Comparison of ENCODE assay signal across 15 cellular contexts in the genomic region with DNA sequence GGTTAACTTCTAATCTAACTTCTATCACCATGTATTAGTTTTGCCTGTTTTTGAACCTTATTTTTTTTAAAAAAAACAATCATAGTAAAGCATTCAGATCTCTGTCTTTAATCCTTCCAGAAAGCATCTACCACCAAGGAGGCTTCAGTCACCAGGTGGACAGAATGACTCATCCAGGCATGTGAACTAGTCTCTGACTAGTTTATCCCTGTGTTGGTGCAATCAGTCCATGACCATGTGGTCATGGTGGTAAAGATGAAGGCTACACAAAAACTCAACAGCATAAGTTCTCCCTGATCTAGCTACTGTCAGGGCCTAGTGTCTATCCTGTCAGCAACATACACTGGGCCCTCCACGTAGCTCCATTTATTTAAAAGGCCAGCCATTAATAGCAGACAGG.
"Had no signal": no experiment of that assay in that cellular context is flagged by ENCODE, and none has a peak within 500 bp of the region (broad histone marks: within the 10 kb centered on the region; RNA-seq: fewer than 3 reads in every experiment).

No MANE protein-coding gene starts in this region.

- H3K9me3 ChIP-seq: esophagus muscularis mucosa, tibial nerve, vagina had no signal

- H3K4me1 ChIP-seq: esophagus muscularis mucosa, tibial nerve, vagina had no signal

- H3K27ac ChIP-seq: esophagus muscularis mucosa, tibial nerve, vagina had no signal

- H3K27me3 ChIP-seq: esophagus muscularis mucosa, tibial nerve, vagina had no signal

- ATAC-seq: activated CD4-positive, alpha-beta T cell treated with anti-CD3 and anti-CD28 coated beads for 36 hours; left cardiac atrium; stimulated activated naive CD8-positive, alpha-beta T cell treated with anti-CD3 and anti-CD28 coated beads, Interleukin-15, Interleukin-2, amounts not matched to agents 100 U/mL and 50 U/mL, for 24 hours had no signal

- H3K4me3 ChIP-seq: esophagus muscularis mucosa, tibial nerve, vagina had no signal

- H3K36me3 ChIP-seq: esophagus muscularis mucosa, tibial nerve, vagina had no signal

- DNase-seq: activated CD4-positive, alpha-beta memory T cell treated with anti-CD3 and anti-CD28 coated beads, Interleukin-2, amount 10 ng/mL, durations not matched to agents 7 days and 5 days; activated CD4-positive, alpha-beta T cell treated with anti-CD3 and anti-CD28 coated beads for 36 hours; activated naive CD4-positive, alpha-beta T cell treated with anti-CD3 and anti-CD28 coated beads for 36 hours; activated T-cell treated with anti-CD3 and anti-CD28 coated beads, Interleukin-2, amount 50 U/mL, for 24 hours; aorta; cerebellar nuclear complex; effector CD4-positive, alpha-beta T cell; left cardiac atrium; retina; stimulated activated CD4-positive, alpha-beta T cell treated with anti-CD3 and anti-CD28 coated beads, Interleukin-1b, Interleukin-23, amount 100 ng/mL, for 48 hours; stimulated activated naive CD8-positive, alpha-beta T cell treated with anti-CD3 and anti-CD28 coated beads, Interleukin-15, Interleukin-2, amounts not matched to agents 100 U/mL and 50 U/mL, for 24 hours; substantia nigra had no signal
